Comparison of ENCODE assay signal across 35 cellular contexts in the genomic region with DNA sequence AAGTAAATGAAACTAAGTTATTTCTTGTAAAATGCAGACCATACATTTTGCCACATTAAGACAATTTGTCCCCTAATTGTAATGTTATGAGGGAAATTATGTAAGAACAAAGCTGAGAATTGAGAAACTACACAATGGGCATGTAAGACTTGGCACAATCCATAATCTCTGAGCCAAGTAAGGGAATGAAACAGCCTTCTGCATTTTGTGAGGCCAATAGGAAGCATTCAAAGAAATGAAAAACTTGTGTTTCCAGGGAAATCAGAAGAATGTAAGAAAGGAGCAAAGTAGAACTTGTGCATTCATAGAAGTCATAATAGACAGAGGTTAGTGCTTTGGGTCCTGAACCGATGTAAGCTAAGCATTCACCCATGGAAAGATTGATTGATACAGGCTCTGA. TPM values are rescaled to one million over a fixed set of nuclear protein-coding genes. Genes with fewer than 3 reads are reported as not detected.
"Had no signal": no experiment of that assay in that cellular context is flagged by ENCODE, and none has a peak within 500 bp of the region (broad histone marks: within the 10 kb centered on the region; RNA-seq: fewer than 3 reads in every experiment).

No MANE protein-coding gene starts in this region.

- FAIRE-seq: islet of Langerhans, kidney, pancreas, small intestine had no signal

- H3K36me3 Mint-ChIP-seq: immature natural killer cell; naive thymus-derived CD8-positive, alpha-beta T cell; stimulated activated effector memory CD8-positive, alpha-beta T cell treated with anti-CD3 and anti-CD28 coated beads, Interleukin-12 subunit alpha, Interleukin-12 subunit beta, amount 100 ng/mL, for 72 hours had no signal

- H3K4me3 ChIP-seq: left lung, lower lobe of right lung, pancreas, prostate gland, sigmoid colon, spleen, testis, thyroid gland, transverse colon, upper lobe of left lung, vagina had no signal

- H3K4me3 Mint-ChIP-seq: immature natural killer cell; naive thymus-derived CD8-positive, alpha-beta T cell; nephron; neural crest cell; stimulated activated effector memory CD8-positive, alpha-beta T cell treated with anti-CD3 and anti-CD28 coated beads, Interleukin-12 subunit alpha, Interleukin-12 subunit beta, amount 100 ng/mL, for 72 hours; stimulated activated naive CD8-positive, alpha-beta T cell treated with anti-CD3 and anti-CD28 coated beads, Interleukin-15, amount 100 ng/mL, for 72 hours had no signal

- H3K36me3 ChIP-seq: left lung, lower lobe of right lung, pancreas, prostate gland, sigmoid colon, spleen, thyroid gland, transverse colon, upper lobe of left lung, vagina had no signal

- H3K4me1 ChIP-seq: left lung, lower lobe of right lung, pancreas, prostate gland, sigmoid colon, spleen, testis, thyroid gland, transverse colon, upper lobe of left lung, vagina had no signal

- H3K27me3 ChIP-seq: pancreas, testis, thyroid gland, upper lobe of left lung, vagina had no signal

- H3K27ac ChIP-seq: left lung, lower lobe of right lung, pancreas, prostate gland, sigmoid colon, spleen, testis, thyroid gland, transverse colon, upper lobe of left lung, vagina had no signal

- H3K9me3 ChIP-seq: left lung, lower lobe of right lung, pancreas, prostate gland, sigmoid colon, spleen, testis, thyroid gland, transverse colon, upper lobe of left lung, vagina had no signal

- H3K4me1 Mint-ChIP-seq: immature natural killer cell, nephron, neural crest cell had no signal

- DNase-seq: hippocampal formation; immature natural killer cell; kidney; left colon; left lung; lower lobe of right lung; mammary epithelial cell; mesenchymal stem cell; naive thymus-derived CD8-positive, alpha-beta T cell; nucleus accumbens; pancreas; posterior cingulate gyrus; retina; right cardiac atrium; sigmoid colon; small intestine; spleen; stimulated activated CD4-positive, alpha-beta T cell treated with anti-CD3 and anti-CD28 coated beads, Interleukin-4, amount 100 ng/mL, for 24 hours; stimulated activated naive CD4-positive, alpha-beta T cell; stimulated activated naive CD8-positive, alpha-beta T cell treated with anti-CD3 and anti-CD28 coated beads, Interleukin-15, amount 100 ng/mL, for 72 hours; substantia nigra; testis; thyroid gland; transverse colon; upper lobe of left lung had no signal

- H3K27ac Mint-ChIP-seq: immature natural killer cell; nephron; stimulated activated effector memory CD8-positive, alpha-beta T cell treated with anti-CD3 and anti-CD28 coated beads, Interleukin-12 subunit alpha, Interleukin-12 subunit beta, amount 100 ng/mL, for 72 hours; stimulated activated naive CD8-positive, alpha-beta T cell treated with anti-CD3 and anti-CD28 coated beads, Interleukin-15, amount 100 ng/mL, for 72 hours had no signal

- H3K9me3 Mint-ChIP-seq: immature natural killer cell; naive thymus-derived CD8-positive, alpha-beta T cell; nephron; neural crest cell; stimulated activated effector memory CD8-positive, alpha-beta T cell treated with anti-CD3 and anti-CD28 coated beads, Interleukin-12 subunit alpha, Interleukin-12 subunit beta, amount 100 ng/mL, for 72 hours; stimulated activated naive CD8-positive, alpha-beta T cell treated with anti-CD3 and anti-CD28 coated beads, Interleukin-15, amount 100 ng/mL, for 72 hours had no signal

RNA-seq across cellular contexts. Expression of gene KRTAP9-4, which starts 1.8 kb away (rescaled TPM):
- total RNA-seq: kidney; left colon; left lung; liver; lower lobe of right lung; mammary epithelial cell; mucosa of gallbladder; naive thymus-derived CD8-positive, alpha-beta T cell; neural crest cell; osteoblast; pancreas; prostate gland; right cardiac atrium; sigmoid colon; spleen; testis; thyroid gland; transverse colon; upper lobe of left lung; urinary bladder; vagina had no signal

RNA-seq across cellular contexts. Expression of gene KRTAP9-9, which starts 3.9 kb away (rescaled TPM):
- total RNA-seq: kidney; left colon; left lung; liver; lower lobe of right lung; mammary epithelial cell; mucosa of gallbladder; naive thymus-derived CD8-positive, alpha-beta T cell; neural crest cell; osteoblast; pancreas; prostate gland; right cardiac atrium; sigmoid colon; spleen; testis; thyroid gland; transverse colon; upper lobe of left lung; urinary bladder; vagina had no signal

RNA-seq across cellular contexts. Expression of gene KRTAP9-8, which starts 13.5 kb away (rescaled TPM):
- total RNA-seq: kidney; left colon; left lung; liver; lower lobe of right lung; mammary epithelial cell; mucosa of gallbladder; naive thymus-derived CD8-positive, alpha-beta T cell; neural crest cell; osteoblast; pancreas; prostate gland; right cardiac atrium; sigmoid colon; spleen; testis; thyroid gland; transverse colon; upper lobe of left lung; urinary bladder; vagina had no signal

RNA-seq across cellular contexts. Expression of gene KRTAP9-6, which starts 13.9 kb away (rescaled TPM):
- total RNA-seq: kidney; left colon; left lung; liver; lower lobe of right lung; mammary epithelial cell; mucosa of gallbladder; naive thymus-derived CD8-positive, alpha-beta T cell; neural crest cell; osteoblast; pancreas; prostate gland; right cardiac atrium; sigmoid colon; spleen; testis; thyroid gland; transverse colon; upper lobe of left lung; urinary bladder; vagina had no signal

RNA-seq across cellular contexts. Expression of gene KRTAP9-3, which starts 19.0 kb away (rescaled TPM):
- total RNA-seq: kidney; left colon; left lung; liver; lower lobe of right lung; mammary epithelial cell; mucosa of gallbladder; naive thymus-derived CD8-positive, alpha-beta T cell; neural crest cell; osteoblast; pancreas; prostate gland; right cardiac atrium; sigmoid colon; spleen; testis; thyroid gland; transverse colon; upper lobe of left lung; urinary bladder; vagina had no signal
